20 cellular contexts compared by ENCODE assay signal in genomic region chr16:72978212-72978611, GRCh38.
A peak's percentile ranks its signal among the peaks of the same experiment; 100 is the strongest.
DNase-seq lines count a peak whose midpoint lies in the region; ATAC-seq, FAIRE-seq and TF ChIP-seq lines count a peak whose summit lies in the region.
"Had no signal": no experiment of that assay in that cellular context is flagged by ENCODE, and none has a peak within 500 bp of the region (broad histone marks: within the 10 kb centered on the region; RNA-seq: fewer than 3 reads in every experiment).

No MANE protein-coding gene starts in this region.

- BruUV-seq in endothelial cell of umbilical vein (replicated peaks; lab: Mats Ljungman, UMichigan): no TSS peak

- peak; percentile 84 for FAIRE-seq in endothelial cell of umbilical vein (lab: Jason Lieb, UNC)
- FAIRE-seq: bronchial epithelial cell had no signal

- 51% methylated on average over 7 of the region's 7 CpGs for WGBS in right cardiac atrium

- CTCF ChIA-PET in endothelial cell of umbilical vein (lab: Charles Lee): interaction anchor here (1.8 kb wide), 1 partner anchor 17 kb away, joined by 6 read pairs; no protein-coding TSS in a partner anchor

- H3K27ac ChIP-seq in OCI-LY3 (ENCODE audit: low read length) (no peak overlapping the region; the same call in 1 of the 2 replicates), endothelial cell of umbilical vein (ENCODE audit: insufficient read depth, low read depth, low read length) (no peak overlapping the region), right cardiac atrium (ENCODE audit: low read length) (no peak overlapping the region)
- H3K27ac ChIP-seq: epithelial cell of prostate, SJSA1, stomach had no signal

- no peak overlapping the region for H2AFZ ChIP-seq in OCI-LY3 (ENCODE audit: low read depth, low read length)
- H2AFZ ChIP-seq in endothelial cell of umbilical vein (ENCODE audit: low read depth, low read length): no peak overlapping the region

- H3K4me3 ChIP-seq in OCI-LY3 (ENCODE audit: low read length): peak overlapping the region; percentile 37; the same call in 1 of the 2 replicates
- H3K4me3 ChIP-seq in endothelial cell of umbilical vein (replicated peaks in 1 of 3; ENCODE audit: insufficient read depth in 1 of 3, low read depth in 1 of 3, low read length in 3 of 3): no peak overlapping the region
- H3K4me3 ChIP-seq in right cardiac atrium (ENCODE audit: low read length): no peak overlapping the region
- H3K4me3 ChIP-seq: dorsolateral prefrontal cortex, SJSA1, stomach had no signal

- H3K79me2 ChIP-seq in OCI-LY3 (ENCODE audit: low read length) (peaks cover 18% of the 10 kb centered on the region), endothelial cell of umbilical vein (ENCODE audit: control insufficient read depth, insufficient read depth, low read length) (peaks cover 10% of the 10 kb centered on the region)

- TF ChIP-seq CTCF in OCI-LY3 (IDR thresholded peaks at IDR 0.05; ENCODE audit: low read depth, low read length) (no peak), endothelial cell of umbilical vein (IDR thresholded peaks at IDR 0.05; ENCODE audit: extremely low read depth in 1 of 2, insufficient read depth in 1 of 2, low read depth in 1 of 2, low read length in 2 of 2) (no peak)

- intact Hi-C loops in endothelial cell of umbilical vein (cut with micrococcal nuclease): no loop called here
- intact Hi-C loops in right cardiac atrium (cut with DNase I): no loop called here

- H3K4me2 ChIP-seq in OCI-LY3 (ENCODE audit: low read length): peak overlapping the region; percentile 63
- H3K4me2 ChIP-seq in endothelial cell of umbilical vein (ENCODE audit: insufficient read depth, low read length): peak overlapping the region; percentile 4

- peak; percentile 68 for DNase-seq in endothelial cell of umbilical vein (ENCODE audit: low read depth, low spot score)
- peak in 1 of 3 donors; percentile 53 for DNase-seq in right cardiac atrium
- peak; percentile 63 for DNase-seq in stromal cell of bone marrow (ENCODE audit: low read depth)
- no peak for DNase-seq in NCI-H524 treated with DMSO at 0.1 percent for 48 hours (lab: John Stamatoyannopoulos, UW)
- DNase-seq in COLO829 (ENCODE audit: low spot score): no peak
- DNase-seq in DMS79 treated with DMSO at 0.1 percent for 48 hours (lab: John Stamatoyannopoulos, UW): no peak
- DNase-seq: activated CD4-positive, alpha-beta T cell treated with anti-CD3 and anti-CD28 coated beads, Interleukin-2, amount 50 U/mL, for 4 hours; activated CD8-positive, alpha-beta memory T cell treated with anti-CD3 and anti-CD28 coated beads, Interleukin-2, amount 50 U/mL, for 48 hours; activated effector memory CD4-positive, alpha-beta T cell treated with anti-CD3 and anti-CD28 coated beads, Interleukin-2, amount 50 U/mL, for 16 hours; dorsolateral prefrontal cortex; HCEC 1CT; NCI-H2171; PC-3; stimulated activated CD4-positive, alpha-beta T cell treated with anti-CD3 and anti-CD28 coated beads, Interleukin-4, amount 100 ng/mL, for 4 hours; stomach had no signal

- no peak for TF ChIP-seq POLR2A in endothelial cell of umbilical vein (IDR thresholded peaks at IDR 0.05; ENCODE audit: low read depth, low read length)

- H3K9me3 ChIP-seq in OCI-LY3 (ENCODE audit: insufficient read depth, low read length): no peaks in the 10 kb centered on the region
- H3K9me3 ChIP-seq in endothelial cell of umbilical vein (replicated peaks; ENCODE audit: control insufficient read depth, insufficient read depth, low read length): no peaks in the 10 kb centered on the region
- H3K9me3 ChIP-seq in right cardiac atrium (ENCODE audit: control insufficient read depth, low read length): no peaks in the 10 kb centered on the region
- H3K9me3 ChIP-seq: SJSA1, stomach had no signal

- POLR2A ChIA-PET in endothelial cell of umbilical vein (lab: Charles Lee): no interaction called here

- ATAC-seq in right cardiac atrium: peak; percentile 46 to 93
- ATAC-seq: PC-3, WTC11 had no signal

- H3K36me3 ChIP-seq in OCI-LY3 (replicated peaks; ENCODE audit: low read depth, low read length): no peaks in the 10 kb centered on the region
- H3K36me3 ChIP-seq in endothelial cell of umbilical vein (ENCODE audit: control insufficient read depth in 2 of 2, extremely low read depth in 1 of 2, insufficient read depth in 2 of 2, low read length in 2 of 2): no peaks in the 10 kb centered on the region
- H3K36me3 ChIP-seq: SJSA1, stomach had no signal

- H3K9ac ChIP-seq in OCI-LY3 (ENCODE audit: low read length) (no peak overlapping the region), endothelial cell of umbilical vein (replicated peaks; ENCODE audit: extremely low read depth, insufficient read depth, low read length) (no peak overlapping the region)

- H3K9me1 ChIP-seq in endothelial cell of umbilical vein (replicated peaks; ENCODE audit: control insufficient read depth, extremely low read depth, insufficient read depth, low read length): no peaks in the 10 kb centered on the region

- dilution Hi-C loops in endothelial cell of umbilical vein (cut with MboI; ENCODE audit: extremely low pct_ligation_motif_present, low sequenced_read_pairs): no loop called here

- no peaks in the 10 kb centered on the region for H4K20me1 ChIP-seq in OCI-LY3 (ENCODE audit: insufficient read depth, low read length)
- H4K20me1 ChIP-seq in endothelial cell of umbilical vein (replicated peaks; ENCODE audit: control insufficient read depth, extremely low read depth, insufficient read depth, low read length): peaks cover 1% of the 10 kb centered on the region

- H3K27me3 ChIP-seq in OCI-LY3 (ENCODE audit: low read depth, low read length): no peaks in the 10 kb centered on the region
- no peaks in the 10 kb centered on the region for H3K27me3 ChIP-seq in endothelial cell of umbilical vein (ENCODE audit: control insufficient read depth in 2 of 2, insufficient read depth in 2 of 2, low read length in 2 of 2)
- H3K27me3 ChIP-seq in right cardiac atrium (ENCODE audit: control insufficient read depth, insufficient read depth): no peaks in the 10 kb centered on the region
- H3K27me3 ChIP-seq: dorsolateral prefrontal cortex, SJSA1, stomach had no signal

- H3K4me1 ChIP-seq in OCI-LY3 (ENCODE audit: low read length) (peaks cover 24% of the 10 kb centered on the region), endothelial cell of umbilical vein (ENCODE audit: control insufficient read depth, extremely low read depth, insufficient read depth, low read length) (peaks cover 18% of the 10 kb centered on the region), right cardiac atrium (ENCODE audit: control insufficient read depth, insufficient read depth, low read length) (peaks cover 5% of the 10 kb centered on the region)
- H3K4me1 ChIP-seq: SJSA1 had no signal

TF ChIP-seq in endothelial cell of umbilical vein, 7 proteins besides CTCF, POLR2A, EP300 and RAD21:
- TF ChIP-seq MYC (IDR thresholded peaks at IDR 0.05; ENCODE audit: low read depth, low read length) (no peak), GATA2 (IDR thresholded peaks at IDR 0.05; ENCODE audit: insufficient read depth, insufficient read length, low read depth, low read length) (peak; percentile 30), POLR2AphosphoS5 (IDR thresholded peaks at IDR 0.05; ENCODE audit: insufficient read depth, low read depth, low read length) (no peak), FOS (IDR thresholded peaks at IDR 0.05; ENCODE audit: borderline replicate concordance, insufficient read depth, low read length) (peak; percentile 23), JUN (IDR thresholded peaks at IDR 0.05; ENCODE audit: borderline replicate concordance, insufficient read depth, insufficient read length, low read depth) (peak; percentile 20), EZH2 (IDR thresholded peaks at IDR 0.05; ENCODE audit: borderline replicate concordance, low read depth, low read length, severe bottlenecking) (no peak)

Comparison
In these comparisons a context has a peak if more than half of its experiments do, and no peak if none do; other contexts are left out.
1. DNase-seq: peak in endothelial cell of umbilical vein (single experiment) and stromal cell of bone marrow (single experiment); none in NCI-H524 treated with DMSO at 0.1 percent for 48 hours (single experiment), COLO829 (single experiment) and DMS79 treated with DMSO at 0.1 percent for 48 hours (single experiment).